ENCODE assay signal across 1 cellular context in the genomic region with DNA sequence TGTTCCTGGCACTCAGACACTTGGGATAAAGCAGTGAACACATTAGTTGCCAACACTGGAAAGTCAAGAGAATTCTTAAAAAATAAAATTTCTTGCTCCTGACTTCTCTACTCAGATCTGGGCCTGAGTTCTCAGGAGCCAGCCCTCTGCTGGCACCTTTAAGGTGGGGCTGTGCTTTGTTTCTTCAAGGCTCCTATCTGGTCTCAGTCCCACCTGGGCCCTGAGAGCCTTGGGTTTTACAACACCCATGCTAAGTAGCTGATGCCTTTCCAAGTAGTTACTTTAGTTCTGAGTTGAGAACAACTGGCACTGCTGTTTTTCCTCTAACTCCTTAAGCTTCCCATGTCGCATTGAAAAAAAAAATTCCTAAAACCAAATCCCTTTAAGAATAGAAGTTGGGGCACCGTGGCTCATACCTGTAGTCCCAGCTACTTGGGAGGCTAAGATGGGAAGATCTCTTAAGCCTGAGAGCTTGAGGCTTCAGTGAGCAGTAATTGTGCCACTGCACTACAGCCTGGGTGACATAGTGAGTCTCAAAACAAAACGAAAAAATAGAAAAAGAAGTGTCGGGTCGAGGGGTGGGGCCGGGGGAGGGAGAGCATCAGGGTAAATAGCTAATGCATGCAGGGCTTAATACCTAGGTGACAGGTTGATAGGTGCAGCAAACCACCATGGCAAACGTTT.
TF ChIP-seq lines count a peak whose summit lies in the region.

No MANE protein-coding gene starts in this region.

TF ChIP-seq in GM23338, 12 proteins besides CTCF, POLR2A, EP300 and RAD21:
- no peak for TF ChIP-seq POLR2AphosphoS5 (IDR thresholded peaks at IDR 0.05; ENCODE audit: low read depth)
- TF ChIP-seq STAT1 (IDR thresholded peaks at IDR 0.05; ENCODE audit: unreplicated experiment) = no peak
- TF ChIP-seq, protein P1, sequence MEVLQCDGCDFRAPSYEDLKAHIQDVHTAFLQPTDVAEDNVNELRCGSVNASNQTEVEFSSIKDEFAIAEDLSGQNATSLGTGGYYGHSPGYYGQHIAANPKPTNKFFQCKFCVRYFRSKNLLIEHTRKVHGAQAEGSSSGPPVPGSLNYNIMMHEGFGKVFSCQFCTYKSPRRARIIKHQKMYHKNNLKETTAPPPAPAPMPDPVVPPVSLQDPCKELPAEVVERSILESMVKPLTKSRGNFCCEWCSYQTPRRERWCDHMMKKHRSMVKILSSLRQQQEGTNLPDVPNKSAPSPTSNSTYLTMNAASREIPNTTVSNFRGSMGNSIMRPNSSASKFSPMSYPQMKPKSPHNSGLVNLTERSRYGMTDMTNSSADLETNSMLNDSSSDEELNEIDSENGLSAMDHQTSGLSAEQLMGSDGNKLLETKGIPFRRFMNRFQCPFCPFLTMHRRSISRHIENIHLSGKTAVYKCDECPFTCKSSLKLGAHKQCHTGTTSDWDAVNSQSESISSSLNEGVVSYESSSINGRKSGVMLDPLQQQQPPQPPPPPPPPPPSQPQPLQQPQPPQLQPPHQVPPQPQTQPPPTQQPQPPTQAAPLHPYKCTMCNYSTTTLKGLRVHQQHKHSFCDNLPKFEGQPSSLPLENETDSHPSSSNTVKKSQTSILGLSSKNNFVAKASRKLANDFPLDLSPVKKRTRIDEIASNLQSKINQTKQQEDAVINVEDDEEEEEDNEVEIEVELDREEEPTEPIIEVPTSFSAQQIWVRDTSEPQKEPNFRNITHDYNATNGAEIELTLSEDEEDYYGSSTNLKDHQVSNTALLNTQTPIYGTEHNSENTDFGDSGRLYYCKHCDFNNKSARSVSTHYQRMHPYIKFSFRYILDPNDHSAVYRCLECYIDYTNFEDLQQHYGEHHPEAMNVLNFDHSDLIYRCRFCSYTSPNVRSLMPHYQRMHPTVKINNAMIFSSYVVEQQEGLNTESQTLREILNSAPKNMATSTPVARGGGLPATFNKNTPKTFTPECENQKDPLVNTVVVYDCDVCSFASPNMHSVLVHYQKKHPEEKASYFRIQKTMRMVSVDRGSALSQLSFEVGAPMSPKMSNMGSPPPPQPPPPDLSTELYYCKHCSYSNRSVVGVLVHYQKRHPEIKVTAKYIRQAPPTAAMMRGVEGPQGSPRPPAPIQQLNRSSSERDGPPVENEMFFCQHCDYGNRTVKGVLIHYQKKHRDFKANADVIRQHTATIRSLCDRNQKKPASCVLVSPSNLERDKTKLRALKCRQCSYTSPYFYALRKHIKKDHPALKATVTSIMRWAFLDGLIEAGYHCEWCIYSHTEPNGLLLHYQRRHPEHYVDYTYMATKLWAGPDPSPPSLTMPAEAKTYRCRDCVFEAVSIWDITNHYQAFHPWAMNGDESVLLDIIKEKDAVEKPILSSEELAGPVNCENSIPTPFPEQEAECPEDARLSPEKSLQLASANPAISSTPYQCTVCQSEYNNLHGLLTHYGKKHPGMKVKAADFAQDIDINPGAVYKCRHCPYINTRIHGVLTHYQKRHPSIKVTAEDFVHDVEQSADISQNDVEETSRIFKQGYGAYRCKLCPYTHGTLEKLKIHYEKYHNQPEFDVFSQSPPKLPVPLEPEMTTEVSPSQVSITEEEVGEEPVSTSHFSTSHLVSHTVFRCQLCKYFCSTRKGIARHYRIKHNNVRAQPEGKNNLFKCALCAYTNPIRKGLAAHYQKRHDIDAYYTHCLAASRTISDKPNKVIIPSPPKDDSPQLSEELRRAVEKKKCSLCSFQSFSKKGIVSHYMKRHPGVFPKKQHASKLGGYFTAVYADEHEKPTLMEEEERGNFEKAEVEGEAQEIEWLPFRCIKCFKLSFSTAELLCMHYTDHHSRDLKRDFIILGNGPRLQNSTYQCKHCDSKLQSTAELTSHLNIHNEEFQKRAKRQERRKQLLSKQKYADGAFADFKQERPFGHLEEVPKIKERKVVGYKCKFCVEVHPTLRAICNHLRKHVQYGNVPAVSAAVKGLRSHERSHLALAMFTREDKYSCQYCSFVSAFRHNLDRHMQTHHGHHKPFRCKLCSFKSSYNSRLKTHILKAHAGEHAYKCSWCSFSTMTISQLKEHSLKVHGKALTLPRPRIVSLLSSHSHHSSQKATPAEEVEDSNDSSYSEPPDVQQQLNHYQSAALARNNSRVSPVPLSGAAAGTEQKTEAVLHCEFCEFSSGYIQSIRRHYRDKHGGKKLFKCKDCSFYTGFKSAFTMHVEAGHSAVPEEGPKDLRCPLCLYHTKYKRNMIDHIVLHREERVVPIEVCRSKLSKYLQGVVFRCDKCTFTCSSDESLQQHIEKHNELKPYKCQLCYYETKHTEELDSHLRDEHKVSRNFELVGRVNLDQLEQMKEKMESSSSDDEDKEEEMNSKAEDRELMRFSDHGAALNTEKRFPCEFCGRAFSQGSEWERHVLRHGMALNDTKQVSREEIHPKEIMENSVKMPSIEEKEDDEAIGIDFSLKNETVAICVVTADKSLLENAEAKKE (CRISPR knock-in tag; IDR thresholded peaks at IDR 0.05) = no peak
- TF ChIP-seq CREB1 (CRISPR knock-in tag; IDR thresholded peaks at IDR 0.05; ENCODE audit: low read depth) = no peak
- no peak for TF ChIP-seq ZNF331 (CRISPR knock-in tag; IDR thresholded peaks at IDR 0.05; ENCODE audit: low read depth)
- TF ChIP-seq JUNB (IDR thresholded peaks at IDR 0.05; ENCODE audit: unreplicated experiment) = no peak
- TF ChIP-seq NANOG (IDR thresholded peaks at IDR 0.05; ENCODE audit: borderline replicate concordance) = no peak
- TF ChIP-seq, protein P2, sequence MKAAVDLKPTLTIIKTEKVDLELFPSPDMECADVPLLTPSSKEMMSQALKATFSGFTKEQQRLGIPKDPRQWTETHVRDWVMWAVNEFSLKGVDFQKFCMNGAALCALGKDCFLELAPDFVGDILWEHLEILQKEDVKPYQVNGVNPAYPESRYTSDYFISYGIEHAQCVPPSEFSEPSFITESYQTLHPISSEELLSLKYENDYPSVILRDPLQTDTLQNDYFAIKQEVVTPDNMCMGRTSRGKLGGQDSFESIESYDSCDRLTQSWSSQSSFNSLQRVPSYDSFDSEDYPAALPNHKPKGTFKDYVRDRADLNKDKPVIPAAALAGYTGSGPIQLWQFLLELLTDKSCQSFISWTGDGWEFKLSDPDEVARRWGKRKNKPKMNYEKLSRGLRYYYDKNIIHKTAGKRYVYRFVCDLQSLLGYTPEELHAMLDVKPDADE (IDR thresholded peaks at IDR 0.05) = no peak
- no peak for TF ChIP-seq EZH2 (IDR thresholded peaks at IDR 0.05; ENCODE audit: low read depth, unreplicated experiment)
- no peak for TF ChIP-seq ZNF114 (CRISPR knock-in tag; IDR thresholded peaks at IDR 0.05)
- TF ChIP-seq EZH2phosphoT487 (IDR thresholded peaks at IDR 0.05; ENCODE audit: unreplicated experiment) = no peak
- TF ChIP-seq, protein P3, sequence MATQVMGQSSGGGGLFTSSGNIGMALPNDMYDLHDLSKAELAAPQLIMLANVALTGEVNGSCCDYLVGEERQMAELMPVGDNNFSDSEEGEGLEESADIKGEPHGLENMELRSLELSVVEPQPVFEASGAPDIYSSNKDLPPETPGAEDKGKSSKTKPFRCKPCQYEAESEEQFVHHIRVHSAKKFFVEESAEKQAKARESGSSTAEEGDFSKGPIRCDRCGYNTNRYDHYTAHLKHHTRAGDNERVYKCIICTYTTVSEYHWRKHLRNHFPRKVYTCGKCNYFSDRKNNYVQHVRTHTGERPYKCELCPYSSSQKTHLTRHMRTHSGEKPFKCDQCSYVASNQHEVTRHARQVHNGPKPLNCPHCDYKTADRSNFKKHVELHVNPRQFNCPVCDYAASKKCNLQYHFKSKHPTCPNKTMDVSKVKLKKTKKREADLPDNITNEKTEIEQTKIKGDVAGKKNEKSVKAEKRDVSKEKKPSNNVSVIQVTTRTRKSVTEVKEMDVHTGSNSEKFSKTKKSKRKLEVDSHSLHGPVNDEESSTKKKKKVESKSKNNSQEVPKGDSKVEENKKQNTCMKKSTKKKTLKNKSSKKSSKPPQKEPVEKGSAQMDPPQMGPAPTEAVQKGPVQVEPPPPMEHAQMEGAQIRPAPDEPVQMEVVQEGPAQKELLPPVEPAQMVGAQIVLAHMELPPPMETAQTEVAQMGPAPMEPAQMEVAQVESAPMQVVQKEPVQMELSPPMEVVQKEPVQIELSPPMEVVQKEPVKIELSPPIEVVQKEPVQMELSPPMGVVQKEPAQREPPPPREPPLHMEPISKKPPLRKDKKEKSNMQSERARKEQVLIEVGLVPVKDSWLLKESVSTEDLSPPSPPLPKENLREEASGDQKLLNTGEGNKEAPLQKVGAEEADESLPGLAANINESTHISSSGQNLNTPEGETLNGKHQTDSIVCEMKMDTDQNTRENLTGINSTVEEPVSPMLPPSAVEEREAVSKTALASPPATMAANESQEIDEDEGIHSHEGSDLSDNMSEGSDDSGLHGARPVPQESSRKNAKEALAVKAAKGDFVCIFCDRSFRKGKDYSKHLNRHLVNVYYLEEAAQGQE (IDR thresholded peaks at IDR 0.05; ENCODE audit: unreplicated experiment) = no peak
TF ChIP-seq in GM23338: peak in this region for 0.
